Comparison of ENCODE assay signal across 12 cellular contexts in genomic region chr1:96509944-96510343, GRCh38.
"Had no signal": no experiment of that assay in that cellular context is flagged by ENCODE, and none has a peak within 500 bp of the region (broad histone marks: within the 10 kb centered on the region; RNA-seq: fewer than 3 reads in every experiment).

No MANE protein-coding gene starts in this region.

- ATAC-seq: heart right ventricle; natural killer cell treated with Interleukin-12 subunit alpha and Interleukin-12 subunit beta and Interleukin-15 and Interleukin-18, amount 100 ng/mL, for 72 hours; right cardiac atrium had no signal

- H3K9me3 ChIP-seq: colonic mucosa, heart right ventricle, ovary, upper lobe of left lung, uterus had no signal

- H3K36me3 ChIP-seq: colonic mucosa, heart right ventricle, ovary, upper lobe of left lung, uterus had no signal

- H3K27ac ChIP-seq: colonic mucosa, heart right ventricle, ovary, upper lobe of left lung, uterus had no signal

- H3K27me3 Mint-ChIP-seq: natural killer cell treated with Interleukin-12 subunit alpha and Interleukin-12 subunit beta and Interleukin-15 and Interleukin-18, amount 100 ng/mL, for 72 hours had no signal

- H3K27me3 ChIP-seq: colonic mucosa, heart right ventricle, ovary, upper lobe of left lung, uterus had no signal

- H3K36me3 Mint-ChIP-seq: natural killer cell treated with Interleukin-12 subunit alpha and Interleukin-12 subunit beta and Interleukin-15 and Interleukin-18, amount 100 ng/mL, for 72 hours had no signal

- H3K4me1 ChIP-seq: colonic mucosa, heart right ventricle, upper lobe of left lung had no signal

- H3K4me3 ChIP-seq: colonic mucosa, heart right ventricle, ovary, upper lobe of left lung, uterus had no signal

- H3K27ac Mint-ChIP-seq: natural killer cell treated with Interleukin-12 subunit alpha and Interleukin-12 subunit beta and Interleukin-15 and Interleukin-18, amount 100 ng/mL, for 72 hours had no signal

- DNase-seq: colonic mucosa; effector CD4-positive, alpha-beta T cell; heart right ventricle; hypothalamus; ovary; right cardiac atrium; small intestine; stimulated activated CD4-positive, alpha-beta T cell treated with anti-CD3 and anti-CD28 coated beads, Interleukin-12 subunit alpha, Interleukin-12 subunit beta, amount 100 ng/mL, for 4 hours; stimulated activated naive CD4-positive, alpha-beta T cell treated with Interleukin-2 at 50 U/mL for 16 hours; upper lobe of left lung; uterus had no signal

- H3K4me3 Mint-ChIP-seq: natural killer cell treated with Interleukin-12 subunit alpha and Interleukin-12 subunit beta and Interleukin-15 and Interleukin-18, amount 100 ng/mL, for 72 hours had no signal
